34 cellular contexts compared by ENCODE assay signal in the genomic region with DNA sequence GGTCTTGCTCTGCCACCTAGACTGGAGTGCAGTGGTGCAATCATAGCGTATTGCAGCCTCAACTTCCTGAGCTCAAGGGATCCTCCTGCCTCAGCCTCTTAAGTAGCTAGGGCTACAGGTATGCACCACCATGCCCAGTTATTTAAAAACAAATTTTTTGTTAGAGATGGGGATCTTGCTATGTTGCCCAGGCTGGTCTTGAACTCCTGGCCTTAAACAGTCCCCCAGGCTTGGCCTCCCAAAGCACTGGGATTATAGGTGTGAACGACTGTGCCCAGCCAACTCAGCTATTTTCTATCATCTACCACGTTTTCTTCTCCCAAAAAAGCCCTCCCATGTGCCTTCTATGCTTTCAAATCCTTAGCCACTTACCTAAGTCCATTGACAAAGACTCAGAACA.
"Had no signal": no experiment of that assay in that cellular context is flagged by ENCODE, and none has a peak within 500 bp of the region (broad histone marks: within the 10 kb centered on the region; RNA-seq: fewer than 3 reads in every experiment).

No MANE protein-coding gene starts in this region.

- H3K27ac ChIP-seq: adrenal gland, ascending aorta, body of pancreas, brain microvascular endothelial cell, breast epithelium, cardiac muscle cell had no signal

- H3K36me3 ChIP-seq: adrenal gland, ascending aorta, brain microvascular endothelial cell, breast epithelium, cardiac muscle cell had no signal

- H3K4me1 ChIP-seq: adrenal gland, ascending aorta, body of pancreas, breast epithelium had no signal

- H3K27me3 ChIP-seq: adrenal gland, ascending aorta, body of pancreas, brain microvascular endothelial cell, breast epithelium, cardiac muscle cell had no signal

- H3K4me3 ChIP-seq: adrenal gland, ascending aorta, body of pancreas, breast epithelium, cardiac muscle cell had no signal

- FAIRE-seq: astrocyte, bronchial epithelial cell had no signal

- H3K9me3 ChIP-seq: adrenal gland, ascending aorta, body of pancreas, breast epithelium had no signal

- ATAC-seq: activated naive CD4-positive, alpha-beta T cell treated with anti-CD3 and anti-CD28 coated beads, Interleukin-2, amount 50 U/mL, for 72 hours; activated naive CD8-positive, alpha-beta T cell treated with anti-CD3 and anti-CD28 coated beads, Interleukin-2, amount 50 U/mL, for 24 hours; activated T-cell treated with anti-CD3 and anti-CD28 coated beads, Interleukin-2, amount 50 U/mL, for 4 hours; activated T-cell treated with anti-CD3 and anti-CD28 coated beads, Interleukin-2, amount 50 U/mL, for 72 hours; activated T-helper 17 cell treated with anti-CD3 and anti-CD28 coated beads, Interleukin-2, amount 50 U/mL, for 72 hours; body of pancreas had no signal

- DNase-seq: activated effector memory CD4-positive, alpha-beta T cell treated with anti-CD3 and anti-CD28 coated beads, Interleukin-2, amount 50 U/mL, for 16 hours; activated effector memory CD4-positive, alpha-beta T cell treated with Interleukin-2 at 50 U/mL for 16 hours; activated gamma-delta T cell; activated gamma-delta T cell treated with Interleukin-2 at 50 U/mL for 16 hours; activated naive CD4-positive, alpha-beta T cell; activated naive CD4-positive, alpha-beta T cell treated with anti-CD3 and anti-CD28 coated beads for 36 hours; activated naive CD4-positive, alpha-beta T cell treated with anti-CD3 and anti-CD28 coated beads, Interleukin-2, amount 10 ng/mL, durations not matched to agents 7 days and 5 days; activated naive CD4-positive, alpha-beta T cell treated with anti-CD3 and anti-CD28 coated beads, Interleukin-2, amount 50 U/mL, for 16 hours; activated naive CD4-positive, alpha-beta T cell treated with Interleukin-2 at 50 U/mL for 16 hours; activated naive CD8-positive, alpha-beta T cell treated with anti-CD3 and anti-CD28 coated beads for 36 hours; activated naive CD8-positive, alpha-beta T cell treated with anti-CD3 and anti-CD28 coated beads, Interleukin-2, amount 10 ng/mL, durations not matched to agents 7 days and 5 days; activated naive CD8-positive, alpha-beta T cell treated with anti-CD3 and anti-CD28 coated beads, Interleukin-2, amount 50 U/mL, for 24 hours; activated T-cell treated with anti-CD3 and anti-CD28 coated beads, Interleukin-2, amount 50 U/mL, for 1 hour; activated T-cell treated with anti-CD3 and anti-CD28 coated beads, Interleukin-2, amount 50 U/mL, for 24 hours; activated T-cell treated with anti-CD3 and anti-CD28 coated beads, Interleukin-2, amount 50 U/mL, for 4 hours; activated T-cell treated with anti-CD3 and anti-CD28 coated beads, Interleukin-2, amount 50 U/mL, for 48 hours; activated T-cell treated with anti-CD3 and anti-CD28 coated beads, Interleukin-2, amount 50 U/mL, for 72 hours; adrenal gland; amniotic stem cell; amygdala; anterior cingulate cortex; aorta; body of pancreas; brain microvascular endothelial cell; caudate nucleus; central memory CD4-positive, alpha-beta T cell; cerebellar nuclear complex had no signal
